18 cellular contexts compared by ENCODE assay signal in the genomic region with DNA sequence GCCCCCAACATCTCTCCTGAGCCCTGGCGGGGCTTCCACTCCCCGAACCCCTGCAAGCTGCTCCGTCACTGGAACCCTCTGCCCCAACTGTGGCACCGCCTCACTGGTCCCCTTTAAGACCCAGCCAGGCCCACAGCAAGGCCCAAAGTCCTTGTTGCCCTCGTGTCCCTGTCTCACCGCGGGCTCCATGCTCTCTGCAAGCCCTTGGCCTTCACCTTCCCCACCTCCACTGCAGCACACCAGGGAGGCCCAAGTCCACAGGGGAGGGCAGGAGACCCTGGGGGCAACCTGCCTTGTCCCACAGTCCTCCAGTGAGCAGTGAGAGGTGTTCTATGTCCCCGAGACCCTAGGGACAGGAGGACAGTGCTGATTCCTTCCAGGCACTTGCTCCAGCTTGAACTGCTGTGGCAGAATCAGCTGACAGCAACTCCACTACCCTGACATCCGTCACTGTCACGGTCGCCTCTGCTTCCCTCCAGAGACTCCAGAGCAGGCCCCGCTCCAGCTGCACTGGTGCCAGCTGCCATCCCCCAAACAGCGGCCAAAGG.
A peak's percentile ranks its signal among the peaks of the same experiment; 100 is the strongest.
DNase-seq lines count a peak whose midpoint lies in the region; ATAC-seq and TF ChIP-seq lines count a peak whose summit lies in the region.
"Had no signal": no experiment of that assay in that cellular context is flagged by ENCODE, and none has a peak within 500 bp of the region (broad histone marks: within the 10 kb centered on the region; RNA-seq: fewer than 3 reads in every experiment).

No MANE protein-coding gene starts in this region.

- H2AFZ ChIP-seq in mesenchymal stem cell (ENCODE audit: low read depth, low read length), result no peak overlapping the region

- no peak overlapping the region for H3K4me3 Mint-ChIP-seq in chondrocyte (ENCODE audit: unreplicated experiment)
- H3K4me3 Mint-ChIP-seq: activated naive CD8-positive, alpha-beta T cell treated with anti-CD3 and anti-CD28 coated beads for 36 hours; memory B cell had no signal

- H3K4me1 ChIP-seq in mesenchymal stem cell (ENCODE audit: control insufficient read depth, insufficient read depth, low read depth, low read length), result peaks cover 7% of the 10 kb centered on the region
- H3K4me1 ChIP-seq: A549 had no signal

- H3K9me3 Mint-ChIP-seq in activated naive CD4-positive, alpha-beta T cell treated with anti-CD3 and anti-CD28 coated beads, Interleukin-2, amount 50 U/mL, for 72 hours, result no peaks in the 10 kb centered on the region
- no peaks in the 10 kb centered on the region for H3K9me3 Mint-ChIP-seq in chondrocyte (ENCODE audit: low read depth)
- H3K9me3 Mint-ChIP-seq: activated naive CD8-positive, alpha-beta T cell treated with anti-CD3 and anti-CD28 coated beads for 36 hours; memory B cell had no signal

- H4K8ac ChIP-seq in mesenchymal stem cell (ENCODE audit: low read length), result no peak overlapping the region

- H3K27ac Mint-ChIP-seq in activated naive CD4-positive, alpha-beta T cell treated with anti-CD3 and anti-CD28 coated beads, Interleukin-2, amount 50 U/mL, for 72 hours, result peak overlapping the region; percentile 31 to 36
- peak overlapping the region; percentile 45 for H3K27ac Mint-ChIP-seq in chondrocyte (ENCODE audit: unreplicated experiment)
- H3K27ac Mint-ChIP-seq: activated naive CD8-positive, alpha-beta T cell treated with anti-CD3 and anti-CD28 coated beads for 36 hours; memory B cell had no signal

- WGBS in mesenchymal stem cell, result 84% methylated on average over 13 of the region's 13 CpGs

- H3K4ac ChIP-seq in mesenchymal stem cell (ENCODE audit: low read depth in 1 of 2, low read length in 2 of 2), result no peak overlapping the region

- no peak overlapping the region for H2BK15ac ChIP-seq in mesenchymal stem cell (ENCODE audit: low read depth, poor library complexity, severe bottlenecking)

- no peak overlapping the region for H3K18ac ChIP-seq in mesenchymal stem cell (ENCODE audit: low read depth in 1 of 2, low read length in 2 of 2)

- H3K4me3 ChIP-seq in mesenchymal stem cell (ENCODE audit: insufficient read depth in 1 of 2, low read depth in 1 of 2, low read length in 2 of 2), result no peak overlapping the region
- H3K4me3 ChIP-seq: A549 had no signal

- ATAC-seq in activated naive CD4-positive, alpha-beta T cell treated with anti-CD3 and anti-CD28 coated beads, Interleukin-2, amount 50 U/mL, for 72 hours, result no peak
- ATAC-seq: A549 had no signal

- H3K14ac ChIP-seq in mesenchymal stem cell (ENCODE audit: low read length in 2 of 2), result peak overlapping the region in 1 of 2 experiments; percentile 31

- peaks cover 77 to 89% of the 10 kb centered on the region in 2 experiments for H3K36me3 ChIP-seq in mesenchymal stem cell (ENCODE audit: control insufficient read depth in 1 of 2, insufficient read depth in 2 of 2, low read depth in 1 of 2, low read length in 2 of 2)

- no peak overlapping the region for H3K4me2 ChIP-seq in mesenchymal stem cell (ENCODE audit: low read length, poor library complexity, severe bottlenecking)
- H3K4me2 ChIP-seq: A549 had no signal

- no peaks in the 10 kb centered on the region for H3K9me3 ChIP-seq in mesenchymal stem cell (ENCODE audit: control insufficient read depth, low read length)
- H3K9me3 ChIP-seq: A549 had no signal

- no peaks in the 10 kb centered on the region for H3K27me3 Mint-ChIP-seq in chondrocyte (ENCODE audit: low read depth)
- H3K27me3 Mint-ChIP-seq: activated naive CD8-positive, alpha-beta T cell treated with anti-CD3 and anti-CD28 coated beads for 36 hours; memory B cell had no signal

- peaks cover 18% of the 10 kb centered on the region for H3K79me1 ChIP-seq in mesenchymal stem cell (replicated peaks; ENCODE audit: low read length, poor library complexity, severe bottlenecking)

- H2BK120ac ChIP-seq in mesenchymal stem cell (ENCODE audit: low read depth, low read length), result no peak overlapping the region

- H2AK5ac ChIP-seq in mesenchymal stem cell (ENCODE audit: low read length, severe bottlenecking), result no peak overlapping the region

- no peak overlapping the region for H3K23ac ChIP-seq in mesenchymal stem cell (ENCODE audit: low read length in 2 of 2)

- H3K27me3 ChIP-seq in mesenchymal stem cell (ENCODE audit: control insufficient read depth in 1 of 2, insufficient read depth in 1 of 2, low read length in 2 of 2), result no peaks in the 10 kb centered on the region

- H2BK5ac ChIP-seq in mesenchymal stem cell (ENCODE audit: low read depth, low read length, poor library complexity, severe bottlenecking), result no peak overlapping the region

- TF ChIP-seq CTCF in chondrocyte (IDR thresholded peaks at IDR 0.05), result no peak

- peaks cover 18% of the 10 kb centered on the region for H3K4me1 Mint-ChIP-seq in chondrocyte (ENCODE audit: low read depth)
- H3K4me1 Mint-ChIP-seq: activated naive CD8-positive, alpha-beta T cell treated with anti-CD3 and anti-CD28 coated beads for 36 hours had no signal

- H3K36me3 Mint-ChIP-seq in activated naive CD4-positive, alpha-beta T cell treated with anti-CD3 and anti-CD28 coated beads, Interleukin-2, amount 50 U/mL, for 72 hours, result no peaks in the 10 kb centered on the region
- H3K36me3 Mint-ChIP-seq in chondrocyte (ENCODE audit: low read depth), result peaks cover 17% of the 10 kb centered on the region
- H3K36me3 Mint-ChIP-seq: activated naive CD8-positive, alpha-beta T cell treated with anti-CD3 and anti-CD28 coated beads for 36 hours had no signal

- H3K27ac ChIP-seq in mesenchymal stem cell (ENCODE audit: low read length, poor library complexity, severe bottlenecking), result no peak overlapping the region
- H3K27ac ChIP-seq: A549 had no signal

- DNase-seq in activated naive CD4-positive, alpha-beta T cell treated with anti-CD3 and anti-CD28 coated beads, Interleukin-2, amount 50 U/mL, for 72 hours (ENCODE audit: low spot score in 2 of 2), result no peak
- DNase-seq in activated naive CD4-positive, alpha-beta T cell treated with Interleukin-2 at 50 U/mL for 16 hours, result no peak
- DNase-seq in chondrocyte (ENCODE audit: low spot score) (peak; percentile 79), mesenchymal stem cell (no peak), Kasumi-1 (lab: John Stamatoyannopoulos, UW) (no peak), NCI-H2196 (lab: John Stamatoyannopoulos, UW; ENCODE audit: unreplicated experiment) (no peak), amniotic stem cell (lab: John Stamatoyannopoulos, UW) (no peak), NCI-H2029 treated with DMSO at 0.1 percent for 48 hours (lab: John Stamatoyannopoulos, UW) (no peak)
- DNase-seq: activated CD4-positive, alpha-beta T cell treated with anti-CD3 and anti-CD28 coated beads for 1 hour; activated CD8-positive, alpha-beta memory T cell treated with anti-CD3 and anti-CD28 coated beads, Interleukin-2, amount 50 U/mL, for 48 hours; activated naive CD8-positive, alpha-beta T cell treated with anti-CD3 and anti-CD28 coated beads for 36 hours; foreskin melanocyte; GF-D8; NCI-H2081; small intestine; T-helper 2 cell had no signal

- peak overlapping the region; percentile 34 for H4K91ac ChIP-seq in mesenchymal stem cell (ENCODE audit: low read length)

- no peak overlapping the region for H2BK12ac ChIP-seq in mesenchymal stem cell (ENCODE audit: low read length in 2 of 2)

- H3K9ac ChIP-seq in mesenchymal stem cell (ENCODE audit: low read length), result no peak overlapping the region
